Comparison of ENCODE assay signal across 8 cellular contexts in genomic region chr13:52571163-52571562, GRCh38.
DNase-seq lines count a peak whose midpoint lies in the region; ATAC-seq, FAIRE-seq and TF ChIP-seq lines count a peak whose summit lies in the region.
"Not testable (repeated sequence)": the region's sequence is repeated elsewhere in the genome, so short reads cannot be mapped to it uniquely, and the experiment has no call there.

No MANE protein-coding gene starts in this region.

- not testable (repeated sequence) for DNase-seq in GM12878 (ENCODE audit: low read depth, low spot score); mesothelial cell of epicardium (ENCODE audit: low spot score in 2 of 2, unreplicated experiment in 2 of 2)

- RAD21 ChIA-PET in GM12878 (lab: Charles Lee; ENCODE audit: unreplicated experiment): not testable (repeated sequence)

- not testable (repeated sequence) for H3K27ac ChIP-seq in GM12878 (ENCODE audit: control insufficient read depth, insufficient read depth)

- CTCF ChIA-PET in GM12878 (lab: Yijun Ruan, JAX): not testable (repeated sequence)

- POLR2A ChIA-PET in GM12878 (lab: Charles Lee): not testable (repeated sequence)

- not testable (repeated sequence) for H3K36me3 ChIP-seq in GM12878 (ENCODE audit: control insufficient read depth in 2 of 2, insufficient read depth in 2 of 2, low read length in 1 of 2)

- not testable (repeated sequence) for H3K4me1 ChIP-seq in GM12878 (ENCODE audit: control insufficient read depth, insufficient read depth, low read length)

- H3K36me3 Mint-ChIP-seq in mesothelial cell of epicardium: not testable (repeated sequence)

- TF ChIP-seq POLR2A in GM12878 (IDR thresholded peaks at IDR 0.05; ENCODE audit: low read depth, low read length): not testable (repeated sequence)

- H3K9me3 ChIP-seq in GM12878 (replicated peaks; ENCODE audit: control insufficient read depth, insufficient read depth, low read length): not testable (repeated sequence)

- H3K27me3 Mint-ChIP-seq in mesothelial cell of epicardium (ENCODE audit: low read depth): not testable (repeated sequence)

- TF ChIP-seq RAD21 in GM12878 (IDR thresholded peaks at IDR 0.05; ENCODE audit: insufficient read depth, low read depth, low read length): not testable (repeated sequence)

- BruUV-seq in GM12878 (replicated peaks; lab: Mats Ljungman, UMichigan): not testable (repeated sequence)

- not testable (repeated sequence) for H3K4me1 Mint-ChIP-seq in mesothelial cell of epicardium

- peak overlapping the region; percentile 17 for H3K4me3 Mint-ChIP-seq in mesothelial cell of epicardium

- 14% methylated on average over 3 of the region's 3 CpGs for WGBS in GM12878 (ENCODE audit: insufficient coverage, insufficient replicate concordance, low lambda C conversion rate, missing lambda C conversion rate)

- not testable (repeated sequence) for H3K4me3 ChIP-seq in GM12878

- not testable (repeated sequence) for H3K27ac Mint-ChIP-seq in mesothelial cell of epicardium

- H3K9ac ChIP-seq in GM12878 (ENCODE audit: control insufficient read depth, insufficient read depth, low read length): not testable (repeated sequence)

- intact Hi-C loops in GM12878 (cut with micrococcal nuclease; ENCODE audit: unreplicated experiment): not testable (repeated sequence)

- not testable (repeated sequence) for H3K79me2 ChIP-seq in GM12878 (ENCODE audit: control insufficient read depth, insufficient read depth, low read length)

- SMC1A ChIA-PET in GM12878 (lab: Charles Lee; ENCODE audit: uncharacterized antibody, unreplicated experiment): not testable (repeated sequence)

- in situ Hi-C loops in GM12878 (cut with MboI): not testable (repeated sequence)

- not testable (repeated sequence) for TF ChIP-seq EP300 in GM12878 (IDR thresholded peaks at IDR 0.05; ENCODE audit: borderline replicate concordance in 1 of 2, control insufficient read depth in 1 of 2, low read depth in 2 of 2, low read length in 2 of 2)

- not testable (repeated sequence) for H3K27me3 ChIP-seq in GM12878 (replicated peaks in 1 of 2; ENCODE audit: control insufficient read depth in 2 of 2, insufficient read depth in 2 of 2, low read length in 1 of 2)

- H2AFZ ChIP-seq in GM12878 (ENCODE audit: control insufficient read depth, low read depth, low read length): not testable (repeated sequence)

- FAIRE-seq in GM12878 (lab: Jason Lieb, UNC): not testable (repeated sequence)

- not testable (repeated sequence) for H4K20me1 ChIP-seq in GM12878 (ENCODE audit: control insufficient read depth, insufficient read depth)

- ATAC-seq in GM18502 (IDR thresholded peaks at IDR 0.05; ENCODE audit: poor library complexity, unreplicated experiment) (peak; percentile 49), GM18519 (IDR thresholded peaks at IDR 0.05; ENCODE audit: low FRiP score, unreplicated experiment) (peak; percentile 58), GM19351 (IDR thresholded peaks at IDR 0.05; ENCODE audit: unreplicated experiment) (peak; percentile 52), GM21576 (IDR thresholded peaks at IDR 0.05; ENCODE audit: unreplicated experiment) (peak; percentile 46), HG02870 (IDR thresholded peaks at IDR 0.05; ENCODE audit: unreplicated experiment) (peak; percentile 56), HG03432 (IDR thresholded peaks at IDR 0.05; ENCODE audit: unreplicated experiment) (peak; percentile 56), GM12878 (peak; percentile 26; the same call in 2 of the 3 replicates)

- H3K4me2 ChIP-seq in GM12878 (ENCODE audit: control insufficient read depth, insufficient read depth): not testable (repeated sequence)

- H3K9me3 Mint-ChIP-seq in mesothelial cell of epicardium: not testable (repeated sequence)

- not testable (repeated sequence) for TF ChIP-seq CTCF in GM12878 (IDR thresholded peaks at IDR 0.05 in 2 of 3, conservative IDR thresholded peaks at IDR 0.05 in 1 of 3; ENCODE audit: control insufficient read depth in 2 of 3, extremely low read depth in 1 of 3, insufficient read depth in 1 of 3, low read depth in 3 of 3, low read length in 3 of 3); mesothelial cell of epicardium (IDR thresholded peaks at IDR 0.05; ENCODE audit: unreplicated experiment)
